Comparison of ENCODE assay signal across 34 cellular contexts in genomic region chr6:149001422-149001821, GRCh38.
"Had no signal": no experiment of that assay in that cellular context is flagged by ENCODE, and none has a peak within 500 bp of the region (broad histone marks: within the 10 kb centered on the region; RNA-seq: fewer than 3 reads in every experiment).

No MANE protein-coding gene starts in this region.

- H3K27me3 ChIP-seq: ascending aorta, brain microvascular endothelial cell, esophagus muscularis mucosa, foreskin keratinocyte, gastrocnemius medialis, heart left ventricle had no signal

- H3K27ac Mint-ChIP-seq: activated B cell treated with CpG ODN at 0.5 μM for 24 hours; activated CD8-positive, alpha-beta memory T cell treated with anti-CD3 and anti-CD28 coated beads, Interleukin-2, amount 10 ng/mL, durations not matched to agents 7 days and 5 days; activated CD8-positive, alpha-beta T cell treated with anti-CD3 and anti-CD28 coated beads, Interleukin-2, amount 10 ng/mL, durations not matched to agents 7 days and 5 days; activated naive CD4-positive, alpha-beta T cell treated with anti-CD3 and anti-CD28 coated beads for 36 hours; activated naive CD4-positive, alpha-beta T cell treated with anti-CD3 and anti-CD28 coated beads, Interleukin-2, amount 50 U/mL, for 72 hours; activated naive CD8-positive, alpha-beta T cell treated with anti-CD3 and anti-CD28 coated beads, Interleukin-2, amount 10 ng/mL, durations not matched to agents 7 days and 5 days; activated T-helper 1 cell treated with anti-CD3 and anti-CD28 coated beads, Interleukin-12 subunit alpha, Interleukin-12 subunit beta, Interleukin-2, Interleukin-4 antibody, amounts not matched to agents 30 ng/mL and 10 ng/mL and 1 ng/mL, durations not matched to agents 14 hours and 24 hours and 36 hours; activated T-helper 2 cell treated with anti-CD3 and anti-CD28 coated beads, Interferon-gamma antibody, Interleukin-2, Interleukin-4, amounts not matched to agents 10 μg/mL and 5 μg/mL and 100 μg/mL, durations not matched to agents 14 hours and 24 hours and 36 hours; T-helper 17 cell had no signal

- H3K27me3 Mint-ChIP-seq: activated B cell treated with CpG ODN at 0.5 μM for 24 hours; activated CD8-positive, alpha-beta memory T cell treated with anti-CD3 and anti-CD28 coated beads, Interleukin-2, amount 10 ng/mL, durations not matched to agents 7 days and 5 days; effector memory CD8-positive, alpha-beta T cell; T-helper 17 cell had no signal

- H3K4me3 Mint-ChIP-seq: activated B cell treated with CpG ODN at 0.5 μM for 24 hours; activated CD8-positive, alpha-beta memory T cell treated with anti-CD3 and anti-CD28 coated beads, Interleukin-2, amount 10 ng/mL, durations not matched to agents 7 days and 5 days; activated CD8-positive, alpha-beta T cell treated with anti-CD3 and anti-CD28 coated beads, Interleukin-2, amount 10 ng/mL, durations not matched to agents 7 days and 5 days; activated naive CD4-positive, alpha-beta T cell treated with anti-CD3 and anti-CD28 coated beads for 36 hours; activated naive CD8-positive, alpha-beta T cell treated with anti-CD3 and anti-CD28 coated beads, Interleukin-2, amount 10 ng/mL, durations not matched to agents 7 days and 5 days; activated T-helper 1 cell treated with anti-CD3 and anti-CD28 coated beads, Interleukin-12 subunit alpha, Interleukin-12 subunit beta, Interleukin-2, Interleukin-4 antibody, amounts not matched to agents 30 ng/mL and 10 ng/mL and 1 ng/mL, durations not matched to agents 14 hours and 24 hours and 36 hours; effector memory CD8-positive, alpha-beta T cell; T-helper 17 cell; T-helper 2 cell treated with Interferon-gamma antibody and Interleukin-4, amounts not matched to agents 5 μg/mL and 100 μg/mL, for 36 hours had no signal

- ATAC-seq: activated CD4-positive, CD25-positive, alpha-beta regulatory T cell treated with anti-CD3 and anti-CD28 coated beads, Interleukin-2, amount 50 U/mL, for 24 hours; activated CD8-positive, alpha-beta memory T cell treated with anti-CD3 and anti-CD28 coated beads, Interleukin-2, amount 10 ng/mL, durations not matched to agents 7 days and 5 days; activated CD8-positive, alpha-beta T cell treated with anti-CD3 and anti-CD28 coated beads, Interleukin-2, amount 10 ng/mL, durations not matched to agents 7 days and 5 days; activated naive CD4-positive, alpha-beta T cell treated with anti-CD3 and anti-CD28 coated beads, Interleukin-2, amount 50 U/mL, for 72 hours; effector memory CD8-positive, alpha-beta T cell; foreskin keratinocyte; gastrocnemius medialis; heart left ventricle; T-helper 17 cell had no signal

- FAIRE-seq: bronchial epithelial cell had no signal

- H3K27ac ChIP-seq: brain microvascular endothelial cell, esophagus muscularis mucosa, foreskin keratinocyte, gastrocnemius medialis, WERI-Rb-1 had no signal

- H3K4me3 ChIP-seq: ascending aorta, esophagus muscularis mucosa, gastrocnemius medialis, heart left ventricle had no signal

- H3K36me3 ChIP-seq: brain microvascular endothelial cell, gastrocnemius medialis, heart left ventricle, WERI-Rb-1 had no signal

- DNase-seq: activated B cell treated with CpG ODN at 0.5 μM for 24 hours; activated CD4-positive, alpha-beta T cell treated with anti-CD3 and anti-CD28 coated beads for 48 hours; activated CD4-positive, alpha-beta T cell treated with anti-CD3 and anti-CD28 coated beads, Interleukin-2, amount 50 U/mL, for 1 hour; activated CD4-positive, alpha-beta T cell treated with anti-CD3 and anti-CD28 coated beads, Interleukin-2, amount 50 U/mL, for 48 hours; activated CD8-positive, alpha-beta memory T cell treated with anti-CD3 and anti-CD28 coated beads, Interleukin-2, amount 10 ng/mL, durations not matched to agents 7 days and 5 days; activated CD8-positive, alpha-beta memory T cell treated with anti-CD3 and anti-CD28 coated beads, Interleukin-2, amount 50 U/mL, for 4 hours; activated CD8-positive, alpha-beta T cell treated with anti-CD3 and anti-CD28 coated beads, Interleukin-2, amount 10 ng/mL, durations not matched to agents 7 days and 5 days; activated effector memory CD4-positive, alpha-beta T cell treated with anti-CD3 and anti-CD28 coated beads, Interleukin-2, amount 50 U/mL, for 16 hours; activated naive CD4-positive, alpha-beta T cell treated with anti-CD3 and anti-CD28 coated beads for 36 hours; activated naive CD8-positive, alpha-beta T cell treated with anti-CD3 and anti-CD28 coated beads, Interleukin-2, amount 10 ng/mL, durations not matched to agents 7 days and 5 days; activated T-cell treated with anti-CD3 and anti-CD28 coated beads, Interleukin-2, amount 50 U/mL, for 1 hour; activated T-cell treated with anti-CD3 and anti-CD28 coated beads, Interleukin-2, amount 50 U/mL, for 48 hours; brain microvascular endothelial cell; cortex of kidney; dermis blood vessel endothelial cell; effector CD4-positive, alpha-beta T cell; effector memory CD8-positive, alpha-beta T cell; erythroblast; foreskin keratinocyte; gastrocnemius medialis; glutamatergic neuron; heart left ventricle; T-helper 1 cell; T-helper 17 cell; T1000; WERI-Rb-1 had no signal
